ENCODE assay signal across 8 cellular contexts in genomic region chr7:131556055-131556911, GRCh38. TPM values are rescaled to one million over a fixed set of nuclear protein-coding genes. Genes with fewer than 3 reads are reported as not detected.
DNase-seq lines count a peak whose midpoint lies in the region; ATAC-seq lines count a peak whose summit lies in the region.

PODXL (minus strand) TSS chr7:131556628; CDS start chr7:131556359, 269 bp downstream.

- peak within 1 kb of the TSS; percentile 67 for H3K4me3 Mint-ChIP-seq in activated CD4-positive, alpha-beta memory T cell treated with anti-CD3 and anti-CD28 coated beads, Interleukin-2, amount 10 ng/mL, durations not matched to agents 7 days and 5 days
- peak within 1 kb of the TSS; percentile 82 to 88 for H3K4me3 Mint-ChIP-seq in effector memory CD8-positive, alpha-beta T cell
- H3K4me3 Mint-ChIP-seq in memory B cell: peak within 1 kb of the TSS; percentile 89

- CTCF ChIA-PET in activated CD4-positive, alpha-beta memory T cell treated with anti-CD3 and anti-CD28 coated beads, Interleukin-2, amount 10 ng/mL, durations not matched to agents 7 days and 5 days (lab: Charles Lee): no interaction called here

- no peaks in the 10 kb centered on the region for H3K36me3 Mint-ChIP-seq in activated CD4-positive, alpha-beta memory T cell treated with anti-CD3 and anti-CD28 coated beads, Interleukin-2, amount 10 ng/mL, durations not matched to agents 7 days and 5 days (ENCODE audit: low read depth)
- no peaks in the 10 kb centered on the region for H3K36me3 Mint-ChIP-seq in effector memory CD8-positive, alpha-beta T cell (ENCODE audit: insufficient read depth)
- H3K36me3 Mint-ChIP-seq in memory B cell: no peaks in the 10 kb centered on the region

- ATAC-seq in GM18870 (IDR thresholded peaks at IDR 0.05; ENCODE audit: unreplicated experiment): peak; percentile 38
- ATAC-seq in HG03108 (IDR thresholded peaks at IDR 0.05; ENCODE audit: unreplicated experiment): peak; percentile 82
- ATAC-seq in effector memory CD8-positive, alpha-beta T cell (replicated peaks): peak; percentile 78
- peak; percentile 73 for ATAC-seq in memory B cell (ENCODE audit: low read depth)

- H3K27me3 Mint-ChIP-seq in activated CD4-positive, alpha-beta memory T cell treated with anti-CD3 and anti-CD28 coated beads, Interleukin-2, amount 10 ng/mL, durations not matched to agents 7 days and 5 days: peaks cover 52% of the 10 kb centered on the region
- H3K27me3 Mint-ChIP-seq in effector memory CD8-positive, alpha-beta T cell: peaks cover 16 to 17% of the 10 kb centered on the region in 2 donors
- peaks cover 5% of the 10 kb centered on the region for H3K27me3 Mint-ChIP-seq in memory B cell

- H3K9me3 Mint-ChIP-seq in activated CD4-positive, alpha-beta memory T cell treated with anti-CD3 and anti-CD28 coated beads, Interleukin-2, amount 10 ng/mL, durations not matched to agents 7 days and 5 days: no peaks in the 10 kb centered on the region
- no peaks in the 10 kb centered on the region for H3K9me3 Mint-ChIP-seq in effector memory CD8-positive, alpha-beta T cell
- H3K9me3 Mint-ChIP-seq in memory B cell: no peaks in the 10 kb centered on the region

- no peak within 1 kb of the TSS for H3K27ac Mint-ChIP-seq in activated CD4-positive, alpha-beta memory T cell treated with anti-CD3 and anti-CD28 coated beads, Interleukin-2, amount 10 ng/mL, durations not matched to agents 7 days and 5 days
- peak within 1 kb of the TSS in 1 of 2 donors; percentile 60 for H3K27ac Mint-ChIP-seq in effector memory CD8-positive, alpha-beta T cell
- peak within 1 kb of the TSS; percentile 45 for H3K27ac Mint-ChIP-seq in memory B cell

- DNase-seq in AG08396 (ENCODE audit: low spot score) (peak; percentile 90), NCI-H526 (lab: John Stamatoyannopoulos, UW) (peak; percentile 43 to 88), memory B cell (ENCODE audit: low spot score in 2 of 2) (peak; percentile 43 to 44)
- peak; percentile 73 for DNase-seq in activated CD4-positive, alpha-beta memory T cell treated with anti-CD3 and anti-CD28 coated beads, Interleukin-2, amount 10 ng/mL, durations not matched to agents 7 days and 5 days
- DNase-seq in effector memory CD8-positive, alpha-beta T cell: peak; percentile 46 to 65 (median 56)
- DNase-seq in stimulated activated CD8-positive, alpha-beta memory T cell treated with anti-CD3 and anti-CD28 coated beads, Interleukin-12 subunit alpha, Interleukin-12 subunit beta, amount 100 ng/mL, for 4 hours (ENCODE audit: low read depth): peak; percentile 38

- POLR2A ChIA-PET in activated CD4-positive, alpha-beta memory T cell treated with anti-CD3 and anti-CD28 coated beads, Interleukin-2, amount 10 ng/mL, durations not matched to agents 7 days and 5 days (lab: Charles Lee): no interaction called here

- H3K4me1 Mint-ChIP-seq in activated CD4-positive, alpha-beta memory T cell treated with anti-CD3 and anti-CD28 coated beads, Interleukin-2, amount 10 ng/mL, durations not matched to agents 7 days and 5 days: peaks cover 10% of the 10 kb centered on the region
- peaks cover 4 to 10% of the 10 kb centered on the region in 2 donors for H3K4me1 Mint-ChIP-seq in effector memory CD8-positive, alpha-beta T cell (ENCODE audit: low read depth in 2 of 2)
- H3K4me1 Mint-ChIP-seq in memory B cell: peaks cover 14% of the 10 kb centered on the region

RNA-seq across cellular contexts. Expression of gene PODXL, which starts in this region (rescaled TPM):
- total RNA-seq in activated CD4-positive, alpha-beta memory T cell treated with anti-CD3 and anti-CD28 coated beads, Interleukin-2, amount 10 ng/mL, durations not matched to agents 7 days and 5 days: 1 to 10 TPM; 1.6 TPM

Comparison
In these comparisons a context has a peak if more than half of its experiments do, and no peak if none do; other contexts are left out.
1. Peak in every context shown above with its lines: DNase-seq and ATAC-seq.
2. DNase-seq: peak in every context shown above with its lines; median percentile 90 in AG08396; 73 in activated CD4-positive, alpha-beta memory T cell treated with anti-CD3 and anti-CD28 coated beads, Interleukin-2, amount 10 ng/mL, durations not matched to agents 7 days and 5 days; 66 in NCI-H526; 56 in effector memory CD8-positive, alpha-beta T cell; 44 in memory B cell; 38 in stimulated activated CD8-positive, alpha-beta memory T cell treated with anti-CD3 and anti-CD28 coated beads, Interleukin-12 subunit alpha, Interleukin-12 subunit beta, amount 100 ng/mL, for 4 hours.